ENCODE assay signal across 8 cellular contexts in genomic region chr3:19866751-19867347, GRCh38.
A peak's percentile ranks its signal among the peaks of the same experiment; 100 is the strongest.
DNase-seq lines count a peak whose midpoint lies in the region; ATAC-seq and TF ChIP-seq lines count a peak whose summit lies in the region.

No MANE protein-coding gene starts in this region.

- no peak for TF ChIP-seq POLR2A in heart left ventricle (IDR thresholded peaks at IDR 0.05)

- H3K4me3 ChIP-seq in heart left ventricle, result no peak overlapping the region
- no peak overlapping the region for H3K4me3 ChIP-seq in effector memory CD4-positive, alpha-beta T cell (ENCODE audit: insufficient read depth, low read depth, low read length, poor library complexity, severe bottlenecking)

- TF ChIP-seq CTCF in heart left ventricle (IDR thresholded peaks at IDR 0.05), result peak; percentile 59 to 84 (median 76)

- H3K36me3 ChIP-seq in heart left ventricle, result no peaks in the 10 kb centered on the region
- H3K36me3 ChIP-seq in effector memory CD4-positive, alpha-beta T cell (ENCODE audit: control insufficient read depth, insufficient read depth, low read length), result no peaks in the 10 kb centered on the region

- H3K27ac ChIP-seq in heart left ventricle, result peak overlapping the region in 1 of 12 donors; percentile 27
- H3K27ac ChIP-seq in effector memory CD4-positive, alpha-beta T cell (ENCODE audit: insufficient read depth, low read length, poor library complexity, severe bottlenecking), result no peak overlapping the region

- peaks cover 0 to 3% (median 0%) of the 10 kb centered on the region in 12 donors for H3K4me1 ChIP-seq in heart left ventricle
- H3K4me1 ChIP-seq in effector memory CD4-positive, alpha-beta T cell (ENCODE audit: control insufficient read depth, insufficient read depth, low read length, poor library complexity, severe bottlenecking), result no peaks in the 10 kb centered on the region

- WGBS in heart left ventricle, 4 donors, result 6 to 11% (median 8%) methylated on average over 7 of the region's 7 CpGs

- H3K9me3 ChIP-seq in heart left ventricle, result no peaks in the 10 kb centered on the region
- H3K9me3 ChIP-seq in effector memory CD4-positive, alpha-beta T cell (ENCODE audit: control insufficient read depth, low read length), result no peaks in the 10 kb centered on the region

- ATAC-seq in GM19438 (IDR thresholded peaks at IDR 0.05; ENCODE audit: low read depth, unreplicated experiment), result peak; percentile 94
- ATAC-seq in HG03442 (IDR thresholded peaks at IDR 0.05; ENCODE audit: unreplicated experiment), result peak; percentile 93
- peak in 3 of 4 donors; percentile 46 to 64 (median 59) for ATAC-seq in heart left ventricle

- peaks cover 0 to 4% (median 0%) of the 10 kb centered on the region in 9 donors for H3K27me3 ChIP-seq in heart left ventricle
- no peaks in the 10 kb centered on the region for H3K27me3 ChIP-seq in effector memory CD4-positive, alpha-beta T cell (replicated peaks; ENCODE audit: control insufficient read depth, insufficient read depth, low read length, poor library complexity, severe bottlenecking)

- intact Hi-C loops in heart left ventricle (cut with DNase I), result loop anchor here (1.0 to 10.0 kb wide), 8 partner anchors 518 to 802 kb away; partner anchors contain the start of gene KCNH8 (in 4 of the 10)

- DNase-seq in Daoy (ENCODE audit: low read depth) (peak; percentile 28), NCI-H82 (lab: John Stamatoyannopoulos, UW) (peak; percentile 67), heart left ventricle (peak in 2 of 5 donors; percentile 14 to 23), renal cortical epithelial cell (ENCODE audit: low read depth) (peak; percentile 54)
- DNase-seq in activated naive CD4-positive, alpha-beta T cell treated with anti-CD3 and anti-CD28 coated beads, Interleukin-2, amount 50 U/mL, for 16 hours, result peak; percentile 20
- no peak for DNase-seq in effector memory CD4-positive, alpha-beta T cell

Comparison
In these comparisons a context has a peak if more than half of its experiments do, and no peak if none do; other contexts are left out.
1. DNase-seq: peak in Daoy (single experiment), NCI-H82 (single experiment), activated naive CD4-positive, alpha-beta T cell treated with anti-CD3 and anti-CD28 coated beads, Interleukin-2, amount 50 U/mL, for 16 hours (single experiment) and renal cortical epithelial cell (single experiment); none in effector memory CD4-positive, alpha-beta T cell (0 of 3).
2. Peak in every context shown above with its lines, with median percentiles within 50 percentile points of each other: ATAC-seq.